Comparison of ENCODE assay signal across 8 cellular contexts in the genomic region with DNA sequence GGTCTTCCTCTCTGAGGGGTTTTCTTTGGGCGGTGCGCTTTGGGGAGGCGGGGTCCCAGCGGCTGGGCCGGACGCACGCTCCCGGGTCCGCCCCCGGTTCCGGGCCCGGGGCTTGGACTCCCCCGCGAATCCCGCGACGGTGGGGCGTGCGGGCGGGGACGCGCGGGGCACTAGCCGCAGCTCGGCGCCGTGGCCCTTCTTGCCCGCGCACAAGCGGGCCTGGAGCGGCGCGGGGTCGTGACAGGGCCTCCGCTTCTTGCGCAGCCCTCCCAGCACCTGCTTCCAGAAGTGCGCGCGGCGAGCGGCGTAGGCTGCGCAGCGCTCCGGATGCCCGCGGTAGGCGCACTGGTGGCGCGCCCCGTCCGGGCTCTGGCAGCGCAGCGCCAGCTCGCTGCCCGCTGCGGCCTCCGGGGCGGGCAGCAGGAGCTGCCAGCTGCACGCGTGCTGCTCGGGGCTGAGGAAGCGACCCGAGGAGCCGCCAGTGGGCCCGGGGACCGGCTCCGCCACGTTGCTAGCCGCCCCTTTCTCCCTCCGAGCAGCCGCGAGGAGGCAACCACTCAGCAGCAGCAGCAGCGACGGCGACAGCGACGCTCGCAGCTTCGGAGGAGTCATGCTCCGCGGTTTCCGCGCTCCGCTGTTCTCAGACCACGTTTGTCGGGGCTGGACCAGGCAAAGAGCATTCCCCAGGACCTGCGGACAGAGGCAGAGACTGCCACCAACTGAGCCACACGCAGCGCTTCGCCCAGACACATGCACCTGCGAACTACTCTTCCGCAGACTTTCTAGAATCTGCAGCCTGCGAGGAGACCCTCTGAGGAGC. TPM values are rescaled to one million over a fixed set of nuclear protein-coding genes. Genes with fewer than 3 reads are reported as not detected.
A peak's percentile ranks its signal among the peaks of the same experiment; 100 is the strongest.
DNase-seq lines count a peak whose midpoint lies in the region; FAIRE-seq and TF ChIP-seq lines count a peak whose summit lies in the region.

No MANE protein-coding gene starts in this region.

- H3K36me3 ChIP-seq in SJSA1 (no peaks in the 10 kb centered on the region), tibial nerve (peaks cover 0 to 4% (median 0%) of the 10 kb centered on the region in 3 donors)

- H3K4me1 ChIP-seq in SJSA1 (replicated peaks): peaks cover 11% of the 10 kb centered on the region
- H3K4me1 ChIP-seq in tibial nerve: peaks cover 0 to 21% (median 2%) of the 10 kb centered on the region in 4 donors

- H3K27ac ChIP-seq in SJSA1 (no peak overlapping the region), tibial nerve (peak overlapping the region; percentile 69 to 87 (median 80))

- peak overlapping the region; percentile 74 for H3K27ac Mint-ChIP-seq in activated naive CD4-positive, alpha-beta T cell treated with anti-CD3 and anti-CD28 coated beads for 36 hours
- peak overlapping the region; percentile 45 for H3K27ac Mint-ChIP-seq in osteocyte (ENCODE audit: unreplicated experiment)

- no peaks in the 10 kb centered on the region for H3K9me3 Mint-ChIP-seq in activated naive CD4-positive, alpha-beta T cell treated with anti-CD3 and anti-CD28 coated beads for 36 hours
- H3K9me3 Mint-ChIP-seq in osteocyte (ENCODE audit: unreplicated experiment): no peaks in the 10 kb centered on the region

- DNase-seq in GM04503 (ENCODE audit: low read depth) (peak; percentile 21), H54 (ENCODE audit: insufficient read length, low spot score) (peak; percentile 75), SJSA1 (ENCODE audit: low read depth in 1 of 2, low spot score in 2 of 2) (peak; percentile 65 to 75), head of caudate nucleus (peak; percentile 53 to 92 (median 80)), osteocyte (ENCODE audit: extremely low spot score, unreplicated experiment) (peak; percentile 86), tibial nerve (ENCODE audit: low spot score in 2 of 2) (peak; percentile 30 to 38)
- peak; percentile 77 for DNase-seq in activated naive CD4-positive, alpha-beta T cell treated with anti-CD3 and anti-CD28 coated beads for 36 hours

- peaks cover 8% of the 10 kb centered on the region for H3K27me3 Mint-ChIP-seq in activated naive CD4-positive, alpha-beta T cell treated with anti-CD3 and anti-CD28 coated beads for 36 hours (ENCODE audit: low read depth)
- peaks cover 6% of the 10 kb centered on the region for H3K27me3 Mint-ChIP-seq in osteocyte (ENCODE audit: unreplicated experiment)

- H3K4me3 ChIP-seq in SJSA1 (peak overlapping the region; percentile 58), tibial nerve (peak overlapping the region; percentile 75 to 86 (median 80))

- TF ChIP-seq CTCF in LNCAP (IDR thresholded peaks at IDR 0.05) (peak; percentile 73), osteocyte (IDR thresholded peaks at IDR 0.05) (peak; percentile 58), tibial nerve (IDR thresholded peaks at IDR 0.05) (peak in 4 of 5 experiments; percentile 10 to 59 (median 30))

- TF ChIP-seq EP300 in tibial nerve (IDR thresholded peaks at IDR 0.05): no peak

- CTCF ChIA-PET in activated naive CD4-positive, alpha-beta T cell treated with anti-CD3 and anti-CD28 coated beads for 36 hours (lab: Charles Lee): interaction anchor here (0.8 to 2.1 kb wide), 13 partner anchors 9 to 610 kb away, joined by 3 to 9 read pairs (median 4); a partner anchor contains a TSS

- 0% methylated on average over 37 to 58 of the region's 94 CpGs for WGBS in tibial nerve, 2 donors

- peaks cover 20% of the 10 kb centered on the region for H3K4me1 Mint-ChIP-seq in activated naive CD4-positive, alpha-beta T cell treated with anti-CD3 and anti-CD28 coated beads for 36 hours (ENCODE audit: low read depth)
- H3K4me1 Mint-ChIP-seq in osteocyte (ENCODE audit: unreplicated experiment): peaks cover 19% of the 10 kb centered on the region

- TF ChIP-seq POLR2A in H54 (IDR thresholded peaks at IDR 0.05; ENCODE audit: low read depth, low read length) (peak; percentile 51), tibial nerve (IDR thresholded peaks at IDR 0.05) (peak in 1 of 2 donors; percentile 0)

- peak overlapping the region; percentile 90 for H3K4me3 Mint-ChIP-seq in activated naive CD4-positive, alpha-beta T cell treated with anti-CD3 and anti-CD28 coated beads for 36 hours
- peak overlapping the region; percentile 83 for H3K4me3 Mint-ChIP-seq in osteocyte (ENCODE audit: unreplicated experiment)

- intact Hi-C loops in activated naive CD4-positive, alpha-beta T cell treated with anti-CD3 and anti-CD28 coated beads for 36 hours (cut with micrococcal nuclease): loop anchor here (1.0 to 10.0 kb wide), 7 partner anchors 7 to 1034 kb away; a partner anchor contains a TSS
- intact Hi-C loops in head of caudate nucleus (cut with DNase I): loop anchor here (5.0 kb wide), 1 partner anchor 111 kb away; a partner anchor contains a TSS

- peak; percentile 89 for FAIRE-seq in H54 (lab: Jason Lieb, UNC)

- no peaks in the 10 kb centered on the region for H3K9me3 ChIP-seq in SJSA1 (replicated peaks)
- peaks cover 0 to 5% (median 0%) of the 10 kb centered on the region in 4 donors for H3K9me3 ChIP-seq in tibial nerve

- H3K27me3 ChIP-seq in SJSA1 (replicated peaks) (no peaks in the 10 kb centered on the region; the same call in 1 of the 2 replicates), tibial nerve (no peaks in the 10 kb centered on the region)

- H3K36me3 Mint-ChIP-seq in activated naive CD4-positive, alpha-beta T cell treated with anti-CD3 and anti-CD28 coated beads for 36 hours (ENCODE audit: low read depth): no peaks in the 10 kb centered on the region
- peaks cover 4% of the 10 kb centered on the region for H3K36me3 Mint-ChIP-seq in osteocyte (ENCODE audit: unreplicated experiment)

RNA-seq across cellular contexts. Expression of a gene that starts 0.7 kb away (rescaled TPM):
- total RNA-seq in SJSA1 (2014; rRNA removed; shearing (Covaris generic)): not detected in 2 replicates
- total RNA-seq in activated naive CD4-positive, alpha-beta T cell treated with anti-CD3 and anti-CD28 coated beads for 36 hours: 1 to 10 TPM; 1.2 to 1.6 TPM
- 3.1 and 3.7 TPM in 2 replicates for total RNA-seq in osteocyte
- 1 to 10 TPM; 3.1 to 7.9 (median 4.9) TPM for total RNA-seq in tibial nerve

RNA-seq across cellular contexts. Expression of a gene that starts 15.0 kb away (rescaled TPM):
- 22.4 and 36.1 TPM in 2 replicates for total RNA-seq in SJSA1 (2014; rRNA removed; shearing (Covaris generic))
- total RNA-seq in activated naive CD4-positive, alpha-beta T cell treated with anti-CD3 and anti-CD28 coated beads for 36 hours: 10 to 100 TPM; 42.6 to 43.6 TPM
- total RNA-seq in osteocyte (32.4 and 34.6 TPM in 2 replicates), tibial nerve (10 to 100 TPM; 50.4 to 76.7 (median 58.1) TPM)

Comparison
In these comparisons a context has a peak if more than half of its experiments do, and no peak if none do; other contexts are left out.
1. DNase-seq: peak in every context shown above with its lines; median percentile 86 in osteocyte; 80 in head of caudate nucleus; 77 in activated naive CD4-positive, alpha-beta T cell treated with anti-CD3 and anti-CD28 coated beads for 36 hours; 75 in H54; 70 in SJSA1; 34 in tibial nerve; 21 in GM04503.